15 cellular contexts compared by ENCODE assay signal in the genomic region with DNA sequence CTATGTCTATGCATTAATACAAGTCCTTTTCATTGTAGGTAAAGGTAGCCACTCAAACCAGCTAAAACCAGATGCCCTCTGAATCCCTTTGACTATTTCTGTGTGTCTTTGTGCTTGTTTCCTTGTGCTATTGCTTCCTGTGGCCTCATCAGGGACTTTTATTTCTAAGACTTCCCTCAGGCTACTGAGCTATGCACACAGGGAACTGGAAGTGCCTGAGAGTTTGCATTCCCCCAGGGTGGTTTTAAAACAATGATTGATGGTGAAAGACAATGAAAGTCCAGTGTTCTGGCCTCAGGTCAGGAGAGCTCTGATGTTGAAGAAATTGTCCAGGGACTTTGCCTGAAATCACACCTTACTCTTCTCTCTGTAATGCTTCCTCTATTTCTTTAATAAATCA.
DNase-seq lines count a peak whose midpoint lies in the region; ATAC-seq, FAIRE-seq and TF ChIP-seq lines count a peak whose summit lies in the region.
"Had no signal": no experiment of that assay in that cellular context is flagged by ENCODE, and none has a peak within 500 bp of the region (broad histone marks: within the 10 kb centered on the region; RNA-seq: fewer than 3 reads in every experiment).

No MANE protein-coding gene starts in this region.

- H2BK5ac ChIP-seq in H1 (ENCODE audit: low read depth, low read length) (no peak overlapping the region), mesendoderm (ENCODE audit: low read length) (no peak overlapping the region)

- no peak for TF ChIP-seq RAD21 in H1 (IDR thresholded peaks at IDR 0.05 in 1 of 2, conservative IDR thresholded peaks at IDR 0.05 in 1 of 2; ENCODE audit: low read depth in 2 of 2, low read length in 2 of 2)

- DNase-seq in H1 (ENCODE audit: low read depth in 1 of 2, low spot score in 2 of 2) (no peak), mesendoderm (peak; percentile 57), NCI-H510A (lab: John Stamatoyannopoulos, UW) (no peak), T-helper 9 cell (no peak), C1 segment of cervical spinal cord (lab: John Stamatoyannopoulos, UW) (no peak)
- DNase-seq: HCEC 1CT, KBM-7, NCI-H1048, NCI-H2107, OCI-M1 had no signal

- H4K5ac ChIP-seq in H1 (ENCODE audit: insufficient read length, low read depth, low read length) (no peak overlapping the region), mesendoderm (ENCODE audit: low read length) (no peak overlapping the region)

- no peaks in the 10 kb centered on the region for H3F3A ChIP-seq in Loucy (ENCODE audit: low read depth)

- H3K79me1 ChIP-seq in H1 (ENCODE audit: low read depth, low read length) (no peaks in the 10 kb centered on the region), mesendoderm (ENCODE audit: low read length) (no peaks in the 10 kb centered on the region)

- no peak for ATAC-seq in GM21717 (IDR thresholded peaks at IDR 0.05; ENCODE audit: unreplicated experiment)

- H3K9ac ChIP-seq in BLaER1 = no peak overlapping the region
- H3K9ac ChIP-seq in Loucy (ENCODE audit: low read depth, low read length, poor library complexity, severe bottlenecking) = no peak overlapping the region
- no peak overlapping the region for H3K9ac ChIP-seq in H1 (replicated peaks in 1 of 4; ENCODE audit: extremely low read depth in 1 of 4, low read depth in 3 of 4, low read length in 3 of 4)
- H3K9ac ChIP-seq in mesendoderm (ENCODE audit: low read length) = no peak overlapping the region

- no peak overlapping the region for H3K14ac ChIP-seq in H1 (ENCODE audit: insufficient read length)

- FAIRE-seq in H1 (lab: Jason Lieb, UNC) = no peak
- FAIRE-seq: A204.1 had no signal

- H3K36me3 ChIP-seq in BLaER1 = no peaks in the 10 kb centered on the region
- H3K36me3 ChIP-seq in Loucy (ENCODE audit: insufficient read depth, low read length) = no peaks in the 10 kb centered on the region
- H3K36me3 ChIP-seq in H1 (ENCODE audit: control insufficient read depth in 2 of 4, insufficient read depth in 4 of 4, low read length in 3 of 4) = no peaks in the 10 kb centered on the region
- no peaks in the 10 kb centered on the region for H3K36me3 ChIP-seq in mesendoderm (ENCODE audit: control insufficient read depth, insufficient read depth, low read length)

- H2BK120ac ChIP-seq in H1 (replicated peaks; ENCODE audit: low read depth, low read length) (no peak overlapping the region), mesendoderm (ENCODE audit: low read depth, low read length) (no peak overlapping the region)

- no peaks in the 10 kb centered on the region for H4K20me1 ChIP-seq in BLaER1
- no peaks in the 10 kb centered on the region for H4K20me1 ChIP-seq in Loucy (ENCODE audit: insufficient read depth, low read length, poor library complexity, severe bottlenecking)
- H4K20me1 ChIP-seq in H1 (replicated peaks in 1 of 2; ENCODE audit: control insufficient read depth in 1 of 2, insufficient read depth in 2 of 2, low read length in 2 of 2) = no peaks in the 10 kb centered on the region

- H3K9me2 ChIP-seq in Loucy (replicated peaks; ENCODE audit: low read depth, low read length) = no peaks in the 10 kb centered on the region

- CTCF ChIA-PET in H1 (lab: Charles Lee; ENCODE audit: partially characterized antibody) = interaction anchor here (0.9 kb wide), 1 partner anchor 85 kb away, joined by 3 read pairs; no protein-coding TSS in a partner anchor

- no peak overlapping the region for H3K18ac ChIP-seq in H1 (ENCODE audit: extremely low read depth, low read length)
- H3K18ac ChIP-seq in mesendoderm (ENCODE audit: low read length) = no peak overlapping the region

- POLR2A ChIA-PET in H1 (lab: Charles Lee; ENCODE audit: partially characterized antibody) = no interaction called here

- no peaks in the 10 kb centered on the region for H3K23me2 ChIP-seq in H1 (ENCODE audit: low read depth, low read length)

- 0 out of 2 replicates have a peak overlapping the region, but pooled peaks have one; percentile 36 for H2AFZ ChIP-seq in Loucy (ENCODE audit: low read length)
- H2AFZ ChIP-seq in H1 (ENCODE audit: low read length) = peak overlapping the region; percentile 74; the same call in 1 of the 2 replicates

- no peak for TF ChIP-seq EP300 in H1 (IDR thresholded peaks at IDR 0.05; ENCODE audit: borderline replicate concordance in 1 of 2, low read depth in 2 of 2, low read length in 2 of 2)

- H3K9me3 ChIP-seq in BLaER1 (0 out of 2 replicates have a peak, but pooled peaks cover 3% of the 10 kb centered on the region), Loucy (ENCODE audit: insufficient read depth, low read depth, low read length) (no peaks in the 10 kb centered on the region), H1 (ENCODE audit: insufficient read depth in 2 of 2, low read depth in 1 of 2, low read length in 1 of 2) (no peaks in the 10 kb centered on the region)

- H3K4ac ChIP-seq in H1 (replicated peaks; ENCODE audit: insufficient read length, low read depth, low read length) = no peak overlapping the region
- H3K4ac ChIP-seq in mesendoderm (ENCODE audit: low read depth, low read length) = no peak overlapping the region

- H3K4me2 ChIP-seq in BLaER1 (peak overlapping the region; percentile 22; the same call in 1 of the 2 replicates), Loucy (ENCODE audit: low read depth, low read length, poor library complexity, severe bottlenecking) (no peak overlapping the region), H1 (ENCODE audit: insufficient read depth in 1 of 2, low read depth in 2 of 2, low read length in 2 of 2) (no peak overlapping the region), mesendoderm (ENCODE audit: low read length) (no peak overlapping the region)

- H2AK5ac ChIP-seq in H1 (ENCODE audit: low read depth, low read length) = no peak overlapping the region
- no peak overlapping the region for H2AK5ac ChIP-seq in mesendoderm (ENCODE audit: low read length)

- no peak overlapping the region for H2BK20ac ChIP-seq in H1 (ENCODE audit: low read length)

- TF ChIP-seq POLR2A in H1 (IDR thresholded peaks at IDR 0.05; ENCODE audit: control extremely low read depth in 1 of 2, low read depth in 2 of 2, low read length in 2 of 2) = no peak

- H3K4me3 ChIP-seq in BLaER1 (no peak overlapping the region), Loucy (ENCODE audit: low read length, poor library complexity, severe bottlenecking) (no peak overlapping the region), H1 (ENCODE audit: extremely low read depth in 1 of 4, insufficient read depth in 2 of 4, low read depth in 3 of 4, low read length in 4 of 4) (no peak overlapping the region), mesendoderm (ENCODE audit: low read length) (no peak overlapping the region)

- no peak for TF ChIP-seq CTCF in Loucy (conservative IDR thresholded peaks at IDR 0.05; ENCODE audit: low read length)
- TF ChIP-seq CTCF in H1 (IDR thresholded peaks at IDR 0.05; ENCODE audit: control extremely low read depth in 1 of 3, insufficient read depth in 1 of 3, low read depth in 1 of 3, low read length in 3 of 3) = no peak

- no peak overlapping the region for H2BK15ac ChIP-seq in H1 (ENCODE audit: low read length)
- no peak overlapping the region for H2BK15ac ChIP-seq in mesendoderm (replicated peaks; ENCODE audit: low read depth)

- H3K23ac ChIP-seq in H1 (ENCODE audit: insufficient read length) (no peak overlapping the region), mesendoderm (ENCODE audit: low read length) (no peak overlapping the region)

- H3K79me2 ChIP-seq in Loucy (ENCODE audit: insufficient read depth, low read length) (no peaks in the 10 kb centered on the region), H1 (ENCODE audit: control insufficient read depth in 1 of 2, insufficient read depth in 2 of 2, low read length in 2 of 2) (no peaks in the 10 kb centered on the region), mesendoderm (ENCODE audit: control insufficient read depth, insufficient read depth, low read length) (no peaks in the 10 kb centered on the region)

- H2BK12ac ChIP-seq in H1 (ENCODE audit: low read depth, low read length) = no peak overlapping the region

- H3K56ac ChIP-seq in H1 (replicated peaks; ENCODE audit: insufficient read length, low read depth, low read length) (no peak overlapping the region), mesendoderm (ENCODE audit: low read length) (no peak overlapping the region)

- H3K27me3 ChIP-seq in BLaER1 (no peaks in the 10 kb centered on the region), Loucy (ENCODE audit: insufficient read depth, low read length, poor library complexity, severe bottlenecking) (no peaks in the 10 kb centered on the region), H1 (replicated peaks in 1 of 4; ENCODE audit: control insufficient read depth in 3 of 4, extremely low read depth in 1 of 4, insufficient read depth in 3 of 4, low read length in 3 of 4) (no peaks in the 10 kb centered on the region), mesendoderm (ENCODE audit: insufficient read depth, low read length, poor library complexity) (no peaks in the 10 kb centered on the region)

- H3K27ac ChIP-seq in BLaER1 (no peak overlapping the region), H1 (ENCODE audit: low read depth, low read length) (no peak overlapping the region), mesendoderm (ENCODE audit: low read depth, low read length) (no peak overlapping the region)
- H3K27ac ChIP-seq: RWPE1 had no signal

- H4K91ac ChIP-seq in H1 (replicated peaks; ENCODE audit: insufficient read length, low read length) = no peak overlapping the region

- no peak overlapping the region for H4K8ac ChIP-seq in H1 (ENCODE audit: extremely low read depth, insufficient read depth, low read length)
- H4K8ac ChIP-seq in mesendoderm (ENCODE audit: low read depth, low read length) = no peak overlapping the region

- H3K4me1 ChIP-seq in BLaER1 = peaks cover 24% of the 10 kb centered on the region; the same call in 1 of the 2 replicates
- no peaks in the 10 kb centered on the region for H3K4me1 ChIP-seq in Loucy (ENCODE audit: insufficient read depth, low read length, poor library complexity, severe bottlenecking)
- peaks cover 0 to 2% (median 0%) of the 10 kb centered on the region in 4 experiments; a peak in 1 of 7 replicates for H3K4me1 ChIP-seq in H1 (replicated peaks in 1 of 4; ENCODE audit: control insufficient read depth in 3 of 4, insufficient read depth in 4 of 4, low read length in 3 of 4)
- no peaks in the 10 kb centered on the region for H3K4me1 ChIP-seq in mesendoderm (ENCODE audit: control insufficient read depth, low read depth, low read length)

TF ChIP-seq in H1, 55 proteins besides CTCF, POLR2A, EP300 and RAD21 (continues in another document):
- TF ChIP-seq TEAD4 (IDR thresholded peaks at IDR 0.05; ENCODE audit: low read depth, low read length) (no peak), KDM4A (IDR thresholded peaks at IDR 0.05; ENCODE audit: low read depth, low read length, severe bottlenecking) (no peak), TAF1 (IDR thresholded peaks at IDR 0.05; ENCODE audit: low read depth, low read length) (no peak), NRF1 (IDR thresholded peaks at IDR 0.05; ENCODE audit: low read depth, low read length) (no peak), HDAC2 (IDR thresholded peaks at IDR 0.05; ENCODE audit: borderline replicate concordance in 1 of 2, low read depth in 2 of 2, low read length in 2 of 2) (no peak), SUZ12 (IDR thresholded peaks at IDR 0.05; ENCODE audit: low read length) (no peak), BRCA1 (IDR thresholded peaks at IDR 0.05; ENCODE audit: low read depth, low read length) (no peak), HDAC6 (IDR thresholded peaks at IDR 0.05; ENCODE audit: low read depth, low read length) (no peak)
